In genomic region chr12:38053113-38053512, GRCh38 we compare ENCODE assay signal across 14 cellular contexts.
DNase-seq lines count a peak whose midpoint lies in the region; ATAC-seq, FAIRE-seq and TF ChIP-seq lines count a peak whose summit lies in the region.
"Had no signal": no experiment of that assay in that cellular context is flagged by ENCODE, and none has a peak within 500 bp of the region (broad histone marks: within the 10 kb centered on the region; RNA-seq: fewer than 3 reads in every experiment).

No MANE protein-coding gene starts in this region.

- peaks cover 20% of the 10 kb centered on the region for H3F3A ChIP-seq in PC-9 (ENCODE audit: insufficient read depth, low read depth)

- BruUV-seq in PC-9 (replicated peaks; lab: Mats Ljungman, UMichigan) = no TSS peak

- H3K4me1 Mint-ChIP-seq in activated naive CD4-positive, alpha-beta T cell treated with anti-CD3 and anti-CD28 coated beads for 36 hours (ENCODE audit: low read depth) = no peaks in the 10 kb centered on the region
- H3K4me1 Mint-ChIP-seq: CD8-positive, alpha-beta memory T cell had no signal

- H3K36me3 Mint-ChIP-seq in activated naive CD4-positive, alpha-beta T cell treated with anti-CD3 and anti-CD28 coated beads for 36 hours (ENCODE audit: low read depth) = peaks cover 3% of the 10 kb centered on the region

- CTCF ChIA-PET in PC-9 (lab: Charles Lee) = no interaction called here
- CTCF ChIA-PET in activated naive CD4-positive, alpha-beta T cell treated with anti-CD3 and anti-CD28 coated beads for 36 hours (lab: Charles Lee) = no interaction called here

- no peak overlapping the region for H3K27ac ChIP-seq in PC-9
- H3K27ac ChIP-seq: BLaER1 had no signal

- H3K4me3 Mint-ChIP-seq in activated naive CD4-positive, alpha-beta T cell treated with anti-CD3 and anti-CD28 coated beads for 36 hours = no peak overlapping the region
- H3K4me3 Mint-ChIP-seq: CD8-positive, alpha-beta memory T cell had no signal

- FAIRE-seq in urothelium cell line (lab: Jason Lieb, UNC) = no peak
- FAIRE-seq: A204.1, GM12878, GM18507 had no signal

- H3K4me1 ChIP-seq in PC-9 (replicated peaks; ENCODE audit: insufficient read depth) = peaks cover 17% of the 10 kb centered on the region
- H3K4me1 ChIP-seq: BLaER1, Caco-2 had no signal

- no peaks in the 10 kb centered on the region for H3K9me3 ChIP-seq in PC-9 (ENCODE audit: insufficient read depth, low read depth)

- H3K27me3 ChIP-seq in PC-9 (ENCODE audit: insufficient read depth, low read depth) = no peaks in the 10 kb centered on the region
- H3K27me3 ChIP-seq: BLaER1 had no signal

- intact Hi-C loops in PC-9 (cut with micrococcal nuclease; ENCODE audit: unreplicated experiment) = loop anchor here (1.0 to 10.0 kb wide), 4 partner anchors 85 to 1052 kb away; partner anchors contain the start of genes ALG10B and CPNE8
- intact Hi-C loops in left ventricle myocardium superior (cut with micrococcal nuclease) = no loop called here
- intact Hi-C loops in activated naive CD4-positive, alpha-beta T cell treated with anti-CD3 and anti-CD28 coated beads for 36 hours (cut with micrococcal nuclease) = no loop called here

- no peak overlapping the region for H3K27ac Mint-ChIP-seq in activated naive CD4-positive, alpha-beta T cell treated with anti-CD3 and anti-CD28 coated beads for 36 hours
- H3K27ac Mint-ChIP-seq: CD8-positive, alpha-beta memory T cell had no signal

- peak overlapping the region; percentile 82 for H3K4me2 ChIP-seq in PC-9
- H3K4me2 ChIP-seq: BLaER1 had no signal

- no peak overlapping the region for H2AFZ ChIP-seq in PC-9

- H3K4me3 ChIP-seq in PC-9 = no peak overlapping the region; the same call in 1 of the 2 replicates
- H3K4me3 ChIP-seq: BLaER1, GM12878 had no signal

- POLR2A ChIA-PET in PC-9 (lab: Charles Lee; ENCODE audit: unreplicated experiment) = no interaction called here

- H4K20me1 ChIP-seq in PC-9 (ENCODE audit: insufficient read depth) = no peaks in the 10 kb centered on the region
- H4K20me1 ChIP-seq: BLaER1 had no signal

- TF ChIP-seq RAD21 in Ishikawa (IDR thresholded peaks at IDR 0.05; ENCODE audit: low read depth) = no peak

- no peak for TF ChIP-seq EP300 in Ishikawa (IDR thresholded peaks at IDR 0.05; ENCODE audit: borderline replicate concordance)

- no peak for ATAC-seq in left ventricle myocardium superior
- ATAC-seq: GM12878 had no signal

- no peaks in the 10 kb centered on the region for H3K79me2 ChIP-seq in PC-9 (ENCODE audit: low read depth)

- DNase-seq in NCI-H82 (lab: John Stamatoyannopoulos, UW) (peak; percentile 23), NCI-H82 treated with DMSO at 0.1 percent for 48 hours (lab: John Stamatoyannopoulos, UW; ENCODE audit: unreplicated experiment) (no peak), PC-9 (no peak), left ventricle myocardium superior (no peak), urothelium cell line (ENCODE audit: low spot score) (no peak)
- DNase-seq in activated naive CD4-positive, alpha-beta T cell treated with anti-CD3 and anti-CD28 coated beads for 36 hours = no peak
- DNase-seq: CD8-positive, alpha-beta memory T cell; H7 had no signal

- peaks cover 23% of the 10 kb centered on the region for H3K9me3 Mint-ChIP-seq in activated naive CD4-positive, alpha-beta T cell treated with anti-CD3 and anti-CD28 coated beads for 36 hours

- no peaks in the 10 kb centered on the region; the same call in 1 of the 2 replicates for H3K9me2 ChIP-seq in PC-9 (ENCODE audit: insufficient read depth)

- no peaks in the 10 kb centered on the region for H3K27me3 Mint-ChIP-seq in activated naive CD4-positive, alpha-beta T cell treated with anti-CD3 and anti-CD28 coated beads for 36 hours (ENCODE audit: low read depth)

- TF ChIP-seq CTCF in PC-9 (conservative IDR thresholded peaks at IDR 0.05) = no peak

- no peaks in the 10 kb centered on the region for H3K36me3 ChIP-seq in PC-9 (ENCODE audit: low read depth)
- H3K36me3 ChIP-seq: BLaER1 had no signal

TF ChIP-seq in Ishikawa, 13 proteins besides CTCF, POLR2A, EP300 and RAD21:
- TF ChIP-seq NFIC (IDR thresholded peaks at IDR 0.05) (peak; percentile 33; the same call in 1 of the 2 replicates), TEAD4 (IDR thresholded peaks at IDR 0.05) (no peak), YY1 (IDR thresholded peaks at IDR 0.05; ENCODE audit: low read depth) (no peak), CEBPB (IDR thresholded peaks at IDR 0.05) (no peak), FOXM1 (IDR thresholded peaks at IDR 0.05; ENCODE audit: borderline replicate concordance, low read depth) (no peak)
